24 cellular contexts compared by ENCODE assay signal in genomic region chr9:101307041-101307440, GRCh38.
DNase-seq lines count a peak whose midpoint lies in the region; ATAC-seq and TF ChIP-seq lines count a peak whose summit lies in the region.
"Had no signal": no experiment of that assay in that cellular context is flagged by ENCODE, and none has a peak within 500 bp of the region (broad histone marks: within the 10 kb centered on the region; RNA-seq: fewer than 3 reads in every experiment).

No MANE protein-coding gene starts in this region.

- H3K27ac ChIP-seq in prostate gland (no peak overlapping the region), right cardiac atrium (ENCODE audit: low read length) (no peak overlapping the region)
- H3K27ac ChIP-seq: body of pancreas, heart left ventricle, spleen had no signal

- H3K36me3 ChIP-seq in prostate gland = no peaks in the 10 kb centered on the region
- H3K36me3 ChIP-seq: heart left ventricle, spleen had no signal

- H3K4me3 ChIP-seq in prostate gland = no peak overlapping the region
- H3K4me3 ChIP-seq in right cardiac atrium (ENCODE audit: low read length) = no peak overlapping the region
- H3K4me3 ChIP-seq: body of pancreas, GM23338, heart left ventricle, spleen had no signal

- WGBS in prostate gland = 60% methylated on average over 4 of the region's 4 CpGs
- WGBS in right cardiac atrium = 72% methylated on average over 4 of the region's 4 CpGs

- H3K27me3 ChIP-seq in prostate gland (replicated peaks; ENCODE audit: insufficient read depth) (no peaks in the 10 kb centered on the region), right cardiac atrium (ENCODE audit: control insufficient read depth, insufficient read depth) (peaks cover 2% of the 10 kb centered on the region)
- H3K27me3 ChIP-seq: body of pancreas had no signal

- no peak for TF ChIP-seq CTCF in prostate gland (IDR thresholded peaks at IDR 0.05)

- ATAC-seq in GM21619 (IDR thresholded peaks at IDR 0.05; ENCODE audit: unreplicated experiment) (no peak), right cardiac atrium (no peak)
- ATAC-seq: activated CD8-positive, alpha-beta T cell treated with anti-CD3 and anti-CD28 coated beads, Interleukin-2, amount 10 ng/mL, durations not matched to agents 7 days and 5 days; body of pancreas; GM23338; heart left ventricle; left cardiac atrium; naive thymus-derived CD8-positive, alpha-beta T cell; stimulated activated memory B cell treated with anti-CD40 and anti-IgM and Interleukin-4, amounts not matched to agents 10 μg/mL and 1 μg/mL and 100 μg/mL, for 72 hours; T-helper 17 cell had no signal

- H3K9me3 ChIP-seq in prostate gland = no peaks in the 10 kb centered on the region
- no peaks in the 10 kb centered on the region for H3K9me3 ChIP-seq in right cardiac atrium (ENCODE audit: control insufficient read depth, low read length)
- H3K9me3 ChIP-seq: body of pancreas, heart left ventricle, spleen had no signal

- TF ChIP-seq POLR2A in prostate gland (IDR thresholded peaks at IDR 0.05) = no peak

- intact Hi-C loops in prostate gland (cut with DNase I) = no loop called here
- intact Hi-C loops in right cardiac atrium (cut with DNase I) = loop anchor here in 2 of 4 donors (5.0 to 10.0 kb wide), 3 partner anchors 592 to 705 kb away; no protein-coding TSS in a partner anchor

- H3K4me1 ChIP-seq in prostate gland (replicated peaks) (no peaks in the 10 kb centered on the region), right cardiac atrium (ENCODE audit: control insufficient read depth, insufficient read depth, low read length) (no peaks in the 10 kb centered on the region)
- H3K4me1 ChIP-seq: body of pancreas, heart left ventricle, spleen had no signal

- peak; percentile 68 for DNase-seq in NCI-H1105 treated with DMSO at 0.1 percent for 48 hours (lab: John Stamatoyannopoulos, UW)
- DNase-seq in NCI-H82 (lab: John Stamatoyannopoulos, UW) = peak; percentile 50
- peak; percentile 10 for DNase-seq in cerebellar cortex (ENCODE audit: low spot score)
- peak; percentile 19 for DNase-seq in prostate gland (ENCODE audit: low spot score)
- no peak for DNase-seq in NCI-H510A treated with DMSO at 0.1 percent for 48 hours (lab: John Stamatoyannopoulos, UW)
- DNase-seq in right cardiac atrium = no peak
- DNase-seq: activated CD4-positive, alpha-beta T cell treated with anti-CD3 and anti-CD28 coated beads for 1 hour; activated CD8-positive, alpha-beta T cell treated with anti-CD3 and anti-CD28 coated beads, Interleukin-2, amount 10 ng/mL, durations not matched to agents 7 days and 5 days; activated effector memory CD4-positive, alpha-beta T cell treated with anti-CD3 and anti-CD28 coated beads, Interleukin-2, amount 50 U/mL, for 16 hours; activated T-cell treated with anti-CD3 and anti-CD28 coated beads for 4 hours; CD4-positive, CD25-positive, alpha-beta regulatory T cell; DMS153; GF-D8; heart left ventricle; left cardiac atrium; naive thymus-derived CD8-positive, alpha-beta T cell; NCI-H1694; spleen; stimulated activated CD4-positive, alpha-beta T cell treated with anti-CD3 and anti-CD28 coated beads, Interleukin-2, amount 100 ng/mL, for 48 hours; T-helper 17 cell had no signal

Comparison
In these comparisons a context has a peak if more than half of its experiments do, and no peak if none do; other contexts are left out.
1. DNase-seq: peak in NCI-H1105 treated with DMSO at 0.1 percent for 48 hours (single experiment), NCI-H82 (single experiment), cerebellar cortex (single experiment) and prostate gland (single experiment); none in NCI-H510A treated with DMSO at 0.1 percent for 48 hours (single experiment) and right cardiac atrium (0 of 3).